10 cellular contexts compared by ENCODE assay signal in the genomic region with DNA sequence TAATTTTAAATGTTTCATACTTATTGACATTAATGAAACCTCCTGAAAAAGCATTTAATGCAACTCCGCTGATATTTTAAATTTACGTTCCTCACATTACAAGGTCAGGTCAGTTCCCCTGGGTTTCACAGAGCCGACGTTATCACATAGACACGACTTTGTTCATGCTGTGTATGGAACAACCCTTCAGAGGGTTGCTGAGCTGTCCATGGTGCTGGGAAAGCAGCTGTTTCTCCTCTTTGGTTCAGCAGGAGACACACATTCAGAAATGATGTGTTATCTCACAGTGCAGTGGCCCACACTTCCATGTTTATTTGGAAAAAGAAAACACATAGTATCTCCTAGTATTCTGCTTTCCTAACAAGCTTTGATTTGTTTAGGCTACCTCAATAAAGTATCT. TPM values are rescaled to one million over a fixed set of nuclear protein-coding genes. Genes with fewer than 3 reads are reported as not detected.
DNase-seq lines count a peak whose midpoint lies in the region; ATAC-seq, FAIRE-seq and TF ChIP-seq lines count a peak whose summit lies in the region.
"Had no signal": no experiment of that assay in that cellular context is flagged by ENCODE, and none has a peak within 500 bp of the region (broad histone marks: within the 10 kb centered on the region; RNA-seq: fewer than 3 reads in every experiment).

No MANE protein-coding gene starts in this region.

- peaks cover 12% of the 10 kb centered on the region for H3K4me1 Mint-ChIP-seq in astrocyte (ENCODE audit: low read depth, unreplicated experiment)
- H3K4me1 Mint-ChIP-seq: memory B cell had no signal

- CTCF ChIA-PET in HepG2 (lab: Yijun Ruan, JAX; ENCODE audit: low intra/inter-chr PET ratio, low total read pairs) = no interaction called here

- no peaks in the 10 kb centered on the region for H3K9me3 Mint-ChIP-seq in astrocyte (ENCODE audit: unreplicated experiment)
- H3K9me3 Mint-ChIP-seq: central memory CD8-positive, alpha-beta T cell; memory B cell had no signal

- no peak overlapping the region for H3K9ac ChIP-seq in astrocyte (ENCODE audit: low read length)
- H3K9ac ChIP-seq in HepG2 (ENCODE audit: insufficient read depth, low read depth, low read length) = no peak overlapping the region

- DNase-seq in Daoy (ENCODE audit: low read depth) (peak; percentile 48), astrocyte (ENCODE audit: low read depth) (peak; percentile 42), HepG2 (ENCODE audit: low spot score) (peak; percentile 6), tibial nerve (ENCODE audit: low spot score in 2 of 2) (no peak)
- DNase-seq in Jurkat, Clone E6-1 (ENCODE audit: low read depth, low spot score) = peak; percentile 28
- DNase-seq in stimulated activated CD4-positive, alpha-beta T cell treated with anti-CD3 and anti-CD28 coated beads, Interleukin-12 subunit alpha, Interleukin-12 subunit beta, amount 100 ng/mL, for 4 hours = no peak
- DNase-seq in activated CD8-positive, alpha-beta memory T cell treated with anti-CD3 and anti-CD28 coated beads, Interleukin-2, amount 50 U/mL, for 4 hours = no peak

- TF ChIP-seq EP300 in HepG2 (IDR thresholded peaks at IDR 0.05; ENCODE audit: low read depth in 2 of 2, low read length in 2 of 2) (no peak), HepG2 (CRISPR knock-in tag; IDR thresholded peaks at IDR 0.05; ENCODE audit: borderline replicate concordance) (no peak), tibial nerve (IDR thresholded peaks at IDR 0.05) (no peak)

- in situ Hi-C loops in HepG2 (cut with HindIII; ENCODE audit: extremely low pct_ligation_motif_present, low pct_unique_long_range_greater_than_20kb) = no loop called here

- FAIRE-seq in astrocyte (lab: Jason Lieb, UNC) (no peak), HepG2 (lab: Jason Lieb, UNC) (no peak)

- no peaks in the 10 kb centered on the region for H3K79me2 ChIP-seq in astrocyte (ENCODE audit: insufficient read depth, low read length)
- H3K79me2 ChIP-seq in HepG2 (ENCODE audit: insufficient read depth, low read length) = no peaks in the 10 kb centered on the region

- no peak for TF ChIP-seq RAD21 in HepG2 (CRISPR knock-in tag; IDR thresholded peaks at IDR 0.05)

- intact Hi-C loops in HepG2 (cut with micrococcal nuclease; ENCODE audit: unreplicated experiment) = no loop called here

- H2AFZ ChIP-seq in astrocyte (ENCODE audit: low read depth, low read length) = no peak overlapping the region
- H2AFZ ChIP-seq in HepG2 (ENCODE audit: low read length) = no peak overlapping the region

- no peaks in the 10 kb centered on the region for H3K27me3 Mint-ChIP-seq in astrocyte (ENCODE audit: low read depth, unreplicated experiment)
- H3K27me3 Mint-ChIP-seq: central memory CD8-positive, alpha-beta T cell; memory B cell had no signal

- 1% methylated on average over 5 of the region's 5 CpGs for WGBS in HepG2 (ENCODE audit: low lambda C conversion rate)
- whole genome bisulfite sequencing in tibial nerve, 2 donors = 20 to 30% methylated on average over 5 of the region's 5 CpGs

- no peaks in the 10 kb centered on the region for H3K9me3 ChIP-seq in astrocyte (ENCODE audit: insufficient read depth, low read depth, low read length)
- H3K9me3 ChIP-seq in HepG2 (ENCODE audit: low read length) = no peaks in the 10 kb centered on the region
- H3K9me3 ChIP-seq in tibial nerve = no peaks in the 10 kb centered on the region

- no peaks in the 10 kb centered on the region for H3K36me3 Mint-ChIP-seq in astrocyte (ENCODE audit: low read depth, unreplicated experiment)
- H3K36me3 Mint-ChIP-seq: memory B cell had no signal

- TF ChIP-seq POLR2A in HepG2 (IDR thresholded peaks at IDR 0.05; ENCODE audit: insufficient read depth in 1 of 2, low read depth in 2 of 2, low read length in 2 of 2) (no peak), tibial nerve (IDR thresholded peaks at IDR 0.05) (no peak)

- H3K4me3 ChIP-seq in Jurkat, Clone E6-1 (ENCODE audit: low read length) = no peak overlapping the region
- H3K4me3 ChIP-seq in astrocyte (ENCODE audit: insufficient read depth, low read depth, low read length) (no peak overlapping the region), HepG2 (replicated peaks in 1 of 3; ENCODE audit: insufficient read depth in 1 of 3, low read depth in 2 of 3, low read length in 3 of 3) (no peak overlapping the region), tibial nerve (no peak overlapping the region)

- no peaks in the 10 kb centered on the region for H3K4me1 ChIP-seq in astrocyte (ENCODE audit: insufficient read depth, low read length)
- no peaks in the 10 kb centered on the region for H3K4me1 ChIP-seq in HepG2 (ENCODE audit: insufficient read depth, low read length)
- peaks cover 0 to 4% (median 0%) of the 10 kb centered on the region in 4 donors for H3K4me1 ChIP-seq in tibial nerve

- POLR2A ChIA-PET in HepG2 (lab: Yijun Ruan, JAX) = no interaction called here

- H3K27ac Mint-ChIP-seq in astrocyte (ENCODE audit: unreplicated experiment) = no peak overlapping the region
- H3K27ac Mint-ChIP-seq: memory B cell had no signal

- H4K20me1 ChIP-seq in astrocyte (ENCODE audit: insufficient read depth, low read length) = no peaks in the 10 kb centered on the region
- H4K20me1 ChIP-seq in HepG2 (ENCODE audit: insufficient read depth, low read length) = no peaks in the 10 kb centered on the region

- H3K4me3 Mint-ChIP-seq in astrocyte (ENCODE audit: unreplicated experiment) = no peak overlapping the region
- H3K4me3 Mint-ChIP-seq: central memory CD8-positive, alpha-beta T cell; memory B cell had no signal

- ATAC-seq in HepG2 = peak; percentile 52; the same call in 2 of the 3 replicates
- no peak for ATAC-seq in GM21723 (IDR thresholded peaks at IDR 0.05; ENCODE audit: unreplicated experiment)

- H3K27ac ChIP-seq in astrocyte (ENCODE audit: low read depth, low read length) (no peak overlapping the region), HepG2 (ENCODE audit: extremely low read length, insufficient read depth, low read length) (no peak overlapping the region), tibial nerve (no peak overlapping the region)

- H3K36me3 ChIP-seq in astrocyte (ENCODE audit: insufficient read depth, low read length) (no peaks in the 10 kb centered on the region), HepG2 (replicated peaks in 1 of 2; ENCODE audit: control insufficient read depth in 1 of 2, insufficient read depth in 2 of 2, low read length in 2 of 2) (no peaks in the 10 kb centered on the region), tibial nerve (no peaks in the 10 kb centered on the region)

- no TSS peak for BruUV-seq in HepG2 (replicated peaks; lab: Mats Ljungman, UMichigan)

- H3K27me3 ChIP-seq in astrocyte (ENCODE audit: insufficient read depth, low read length) (no peaks in the 10 kb centered on the region), HepG2 (ENCODE audit: control insufficient read depth in 1 of 2, insufficient read depth in 2 of 2, low read length in 2 of 2) (no peaks in the 10 kb centered on the region), tibial nerve (no peaks in the 10 kb centered on the region)

- H3K4me2 ChIP-seq in astrocyte (ENCODE audit: low read length) (no peak overlapping the region), HepG2 (ENCODE audit: low read depth, low read length) (no peak overlapping the region)

- TF ChIP-seq CTCF in astrocyte (IDR thresholded peaks at IDR 0.05; ENCODE audit: insufficient read depth, low read depth, low read length) (no peak), HepG2 (CRISPR knock-in tag; IDR thresholded peaks at IDR 0.05) (no peak), tibial nerve (IDR thresholded peaks at IDR 0.05) (no peak)

TF ChIP-seq in HepG2, 621 proteins besides CTCF, POLR2A, EP300 and RAD21 (continues in another document):
- TF ChIP-seq PPARG (CRISPR knock-in tag; conservative IDR thresholded peaks at IDR 0.05) (0 out of 2 replicates have a peak, but pooled peaks have one; percentile 17), NFKB2 (CRISPR knock-in tag; IDR thresholded peaks at IDR 0.05; ENCODE audit: borderline replicate concordance) (no peak)
- TF ChIP-seq, protein P1, sequence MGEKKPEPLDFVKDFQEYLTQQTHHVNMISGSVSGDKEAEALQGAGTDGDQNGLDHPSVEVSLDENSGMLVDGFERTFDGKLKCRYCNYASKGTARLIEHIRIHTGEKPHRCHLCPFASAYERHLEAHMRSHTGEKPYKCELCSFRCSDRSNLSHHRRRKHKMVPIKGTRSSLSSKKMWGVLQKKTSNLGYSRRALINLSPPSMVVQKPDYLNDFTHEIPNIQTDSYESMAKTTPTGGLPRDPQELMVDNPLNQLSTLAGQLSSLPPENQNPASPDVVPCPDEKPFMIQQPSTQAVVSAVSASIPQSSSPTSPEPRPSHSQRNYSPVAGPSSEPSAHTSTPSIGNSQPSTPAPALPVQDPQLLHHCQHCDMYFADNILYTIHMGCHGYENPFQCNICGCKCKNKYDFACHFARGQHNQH (CRISPR knock-in tag; IDR thresholded peaks at IDR 0.05) = no peak

RNA-seq across cellular contexts. Expression of a gene that starts 53.5 kb away (rescaled TPM):
- 3.8 and 5.0 TPM in 2 replicates for total RNA-seq in Daoy (2014; rRNA removed; shearing (Covaris generic))
- polyA plus RNA-seq in Jurkat, Clone E6-1 (2012; ENCODE audit: insufficient read depth, insufficient read length) = 2.6 TPM
- total RNA-seq in astrocyte (2.4 and 5.2 TPM in 2 replicates), HepG2 (2016; rRNA removed; fragmentation: Illumina TruSeq; extraction: Trizol) (not detected in 2 replicates), tibial nerve (10 to 100 TPM in 3 of 4 donors, 1 to 10 TPM in 1; 9.4 to 29.4 (median 20.7) TPM)
- total RNA-seq in HepG2 (2016; cell fraction: cytosol; rRNA removed; fragmentation: Illumina TruSeq; extraction: Trizol; ENCODE audit: low read depth) = not detected in 2 replicates
- not detected in 2 replicates for total RNA-seq in HepG2 (2016; cell fraction: insoluble cytoplasmic fraction; rRNA removed; fragmentation: Illumina TruSeq; extraction: Trizol)
- total RNA-seq in HepG2 (2016; cell fraction: membrane; rRNA removed; fragmentation: Illumina TruSeq; extraction: Trizol) = not detected in 2 replicates
- total RNA-seq in HepG2 (2016; cell fraction: nucleus; rRNA removed; fragmentation: Illumina TruSeq; extraction: Trizol) = not detected in 2 replicates
- polyA plus RNA-seq in HepG2 (2011; rRNA removed) = not detected in 2 replicates
- polyA plus RNA-seq in HepG2 (2011; cell fraction: cytosol; rRNA removed) = not detected in 2 replicates
- polyA plus RNA-seq in HepG2 (2011; cell fraction: nucleus; rRNA removed) = not detected in 2 replicates
- not detected in 2 replicates for polyA plus RNA-seq in HepG2 (2012)
- polyA plus RNA-seq in HepG2 (2016; cell fraction: cytosol; fragmentation: Illumina TruSeq; extraction: Trizol; ENCODE audit: low read depth) = not detected in 2 replicates
- not detected in 2 replicates for polyA plus RNA-seq in HepG2 (2016; cell fraction: insoluble cytoplasmic fraction; fragmentation: Illumina TruSeq; extraction: Trizol; ENCODE audit: low read depth)
- polyA plus RNA-seq in HepG2 (2016; cell fraction: membrane; fragmentation: Illumina TruSeq; extraction: Trizol; ENCODE audit: low read depth) = not detected in 2 replicates
- not detected in 2 replicates for polyA plus RNA-seq in HepG2 (2016; cell fraction: nucleus; fragmentation: Illumina TruSeq; extraction: Trizol; ENCODE audit: insufficient read depth, low read depth)
- not detected in 2 replicates for polyA minus RNA-seq in HepG2 (2011; rRNA and poly(A)+ RNA removed; ENCODE audit: low replicate concordance)
- polyA minus RNA-seq in HepG2 (2011; cell fraction: cytosol; rRNA and poly(A)+ RNA removed) = not detected in 2 replicates
- polyA minus RNA-seq in HepG2 (2011; cell fraction: nucleus; rRNA and poly(A)+ RNA removed) = not detected in 2 replicates

Comparison
In these comparisons a context has a peak if more than half of its experiments do, and no peak if none do; other contexts are left out.
1. DNase-seq: peak in Daoy (single experiment), Jurkat, Clone E6-1 (single experiment), astrocyte (single experiment) and HepG2 (single experiment); none in stimulated activated CD4-positive, alpha-beta T cell treated with anti-CD3 and anti-CD28 coated beads, Interleukin-12 subunit alpha, Interleukin-12 subunit beta, amount 100 ng/mL, for 4 hours (single experiment), tibial nerve (0 of 2) and activated CD8-positive, alpha-beta memory T cell treated with anti-CD3 and anti-CD28 coated beads, Interleukin-2, amount 50 U/mL, for 4 hours (single experiment).